ENCODE assay signal across 17 cellular contexts in genomic region chr2:226040344-226040743, GRCh38.
A peak's percentile ranks its signal among the peaks of the same experiment; 100 is the strongest.
DNase-seq lines count a peak whose midpoint lies in the region; ATAC-seq, FAIRE-seq and TF ChIP-seq lines count a peak whose summit lies in the region.
"Had no signal": no experiment of that assay in that cellular context is flagged by ENCODE, and none has a peak within 500 bp of the region (broad histone marks: within the 10 kb centered on the region; RNA-seq: fewer than 3 reads in every experiment).

No MANE protein-coding gene starts in this region.

- H3K4me1 Mint-ChIP-seq in activated naive CD8-positive, alpha-beta T cell treated with anti-CD3 and anti-CD28 coated beads, Interleukin-2, amount 50 U/mL, for 24 hours: no peaks in the 10 kb centered on the region
- H3K4me1 Mint-ChIP-seq in activated naive CD8-positive, alpha-beta T cell treated with anti-CD3 and anti-CD28 coated beads for 36 hours: peaks cover 6% of the 10 kb centered on the region
- H3K4me1 Mint-ChIP-seq in neural progenitor cell: peaks cover 9% of the 10 kb centered on the region
- H3K4me1 Mint-ChIP-seq: CD8-positive, alpha-beta memory T cell had no signal

- no peaks in the 10 kb centered on the region for H3F3A ChIP-seq in neural progenitor cell (ENCODE audit: low read depth)

- H3K27me3 ChIP-seq in bronchial epithelial cell (ENCODE audit: control insufficient read depth, insufficient read depth, low read length): no peaks in the 10 kb centered on the region
- H3K27me3 ChIP-seq in neural progenitor cell: no peaks in the 10 kb centered on the region
- H3K27me3 ChIP-seq: BLaER1 had no signal

- no peak overlapping the region for H3K4me3 ChIP-seq in bronchial epithelial cell (ENCODE audit: low read depth, low read length)
- no peak overlapping the region for H3K4me3 ChIP-seq in neural progenitor cell
- no peak overlapping the region for H3K4me3 ChIP-seq in kidney (ENCODE audit: low read length in 2 of 2)
- H3K4me3 ChIP-seq: BLaER1 had no signal

- intact Hi-C loops in kidney (cut with DNase I): no loop called here

- FAIRE-seq in bronchial epithelial cell (lab: Jason Lieb, UNC): peak; percentile 77
- no peak for FAIRE-seq in kidney (lab: Jason Lieb, UNC)
- FAIRE-seq: GM19239 had no signal

- H3K9me3 ChIP-seq in neural progenitor cell (ENCODE audit: low read depth) (no peaks in the 10 kb centered on the region), kidney (ENCODE audit: control insufficient read depth in 1 of 2, low read length in 2 of 2) (no peaks in the 10 kb centered on the region)
- H3K9me3 ChIP-seq: Caco-2 had no signal

- TF ChIP-seq CTCF in bronchial epithelial cell (IDR thresholded peaks at IDR 0.05; ENCODE audit: insufficient read depth, low read length, severe bottlenecking): no peak
- TF ChIP-seq CTCF in neural progenitor cell (IDR thresholded peaks at IDR 0.05): no peak
- no peak for TF ChIP-seq CTCF in kidney (IDR thresholded peaks at IDR 0.05; ENCODE audit: borderline replicate concordance, extremely low read depth, insufficient read depth)

- H3K4me2 ChIP-seq in neural progenitor cell: no peak overlapping the region
- H3K4me2 ChIP-seq: BLaER1 had no signal

- H3K27me3 Mint-ChIP-seq in activated naive CD8-positive, alpha-beta T cell treated with anti-CD3 and anti-CD28 coated beads, Interleukin-2, amount 50 U/mL, for 24 hours: peaks cover 26% of the 10 kb centered on the region
- H3K27me3 Mint-ChIP-seq in activated naive CD8-positive, alpha-beta T cell treated with anti-CD3 and anti-CD28 coated beads for 36 hours: peaks cover 55% of the 10 kb centered on the region
- no peaks in the 10 kb centered on the region for H3K27me3 Mint-ChIP-seq in neural progenitor cell (ENCODE audit: insufficient read depth, low read depth)

- no peak overlapping the region for H3K4me3 Mint-ChIP-seq in activated naive CD8-positive, alpha-beta T cell treated with anti-CD3 and anti-CD28 coated beads, Interleukin-2, amount 50 U/mL, for 24 hours
- H3K4me3 Mint-ChIP-seq in activated naive CD8-positive, alpha-beta T cell treated with anti-CD3 and anti-CD28 coated beads for 36 hours: no peak overlapping the region
- no peak overlapping the region for H3K4me3 Mint-ChIP-seq in neural progenitor cell
- H3K4me3 Mint-ChIP-seq: CD8-positive, alpha-beta memory T cell had no signal

- no peak for DNase-seq in activated naive CD8-positive, alpha-beta T cell treated with anti-CD3 and anti-CD28 coated beads, Interleukin-2, amount 50 U/mL, for 24 hours
- no peak for DNase-seq in activated naive CD8-positive, alpha-beta T cell treated with anti-CD3 and anti-CD28 coated beads for 36 hours
- no peak for DNase-seq in bronchial epithelial cell (ENCODE audit: low read depth)
- DNase-seq in neural progenitor cell (ENCODE audit: low spot score): no peak
- DNase-seq in kidney: no peak
- no peak for DNase-seq in stimulated activated CD4-positive, alpha-beta T cell treated with anti-CD3 and anti-CD28 coated beads, Interleukin-15, amount 100 ng/mL, for 24 hours
- DNase-seq in NCI-H187 treated with DMSO at 0.1 percent for 48 hours (lab: John Stamatoyannopoulos, UW): no peak
- DNase-seq: 8988T; AML-193; Caco-2; CD8-positive, alpha-beta memory T cell; DND-41; GDM1; HCEC 1CT had no signal

- H3K4me1 ChIP-seq in neural progenitor cell (no peaks in the 10 kb centered on the region), kidney (ENCODE audit: control insufficient read depth in 1 of 2, insufficient read depth in 1 of 2, low read depth in 1 of 2, low read length in 2 of 2) (no peaks in the 10 kb centered on the region)
- H3K4me1 ChIP-seq: BLaER1, Caco-2 had no signal

- H3K79me2 ChIP-seq in neural progenitor cell (ENCODE audit: low read depth): no peaks in the 10 kb centered on the region

- ATAC-seq in activated naive CD8-positive, alpha-beta T cell treated with anti-CD3 and anti-CD28 coated beads, Interleukin-2, amount 50 U/mL, for 24 hours: no peak

- H3K36me3 ChIP-seq in bronchial epithelial cell (ENCODE audit: control insufficient read depth, insufficient read depth, low read length) (no peaks in the 10 kb centered on the region), neural progenitor cell (no peaks in the 10 kb centered on the region), kidney (ENCODE audit: control insufficient read depth in 1 of 2, insufficient read depth in 2 of 2, low read length in 2 of 2) (no peaks in the 10 kb centered on the region)
- H3K36me3 ChIP-seq: BLaER1 had no signal

- no peak overlapping the region for H3K27ac ChIP-seq in neural progenitor cell
- H3K27ac ChIP-seq in kidney (ENCODE audit: low read depth in 2 of 2, low read length in 2 of 2): no peak overlapping the region
- H3K27ac ChIP-seq: BLaER1, HL-60 had no signal

- peak overlapping the region; percentile 65 for H2AFZ ChIP-seq in neural progenitor cell (replicated peaks)

- no peaks in the 10 kb centered on the region for H3K36me3 Mint-ChIP-seq in activated naive CD8-positive, alpha-beta T cell treated with anti-CD3 and anti-CD28 coated beads, Interleukin-2, amount 50 U/mL, for 24 hours (ENCODE audit: low read depth)
- no peaks in the 10 kb centered on the region for H3K36me3 Mint-ChIP-seq in activated naive CD8-positive, alpha-beta T cell treated with anti-CD3 and anti-CD28 coated beads for 36 hours
- H3K36me3 Mint-ChIP-seq in neural progenitor cell: peaks cover 25% of the 10 kb centered on the region
- H3K36me3 Mint-ChIP-seq: CD8-positive, alpha-beta memory T cell had no signal

- no peak overlapping the region for H3K9ac ChIP-seq in neural progenitor cell
- H3K9ac ChIP-seq in kidney (ENCODE audit: low read length in 2 of 2): no peak overlapping the region
- H3K9ac ChIP-seq: BLaER1 had no signal

- no peaks in the 10 kb centered on the region for H4K20me1 ChIP-seq in neural progenitor cell (ENCODE audit: low read depth)
- H4K20me1 ChIP-seq: BLaER1 had no signal

- peaks cover 11% of the 10 kb centered on the region for H3K9me3 Mint-ChIP-seq in activated naive CD8-positive, alpha-beta T cell treated with anti-CD3 and anti-CD28 coated beads, Interleukin-2, amount 50 U/mL, for 24 hours
- H3K9me3 Mint-ChIP-seq in activated naive CD8-positive, alpha-beta T cell treated with anti-CD3 and anti-CD28 coated beads for 36 hours: no peaks in the 10 kb centered on the region
- H3K9me3 Mint-ChIP-seq in neural progenitor cell: peaks cover 31% of the 10 kb centered on the region
- H3K9me3 Mint-ChIP-seq: CD8-positive, alpha-beta memory T cell had no signal

- H3K27ac Mint-ChIP-seq in activated naive CD8-positive, alpha-beta T cell treated with anti-CD3 and anti-CD28 coated beads, Interleukin-2, amount 50 U/mL, for 24 hours: peak overlapping the region; percentile 7
- H3K27ac Mint-ChIP-seq in activated naive CD8-positive, alpha-beta T cell treated with anti-CD3 and anti-CD28 coated beads for 36 hours: no peak overlapping the region
- no peak overlapping the region for H3K27ac Mint-ChIP-seq in neural progenitor cell
- H3K27ac Mint-ChIP-seq: CD8-positive, alpha-beta memory T cell had no signal
